8 cellular contexts compared by ENCODE assay signal in the genomic region with DNA sequence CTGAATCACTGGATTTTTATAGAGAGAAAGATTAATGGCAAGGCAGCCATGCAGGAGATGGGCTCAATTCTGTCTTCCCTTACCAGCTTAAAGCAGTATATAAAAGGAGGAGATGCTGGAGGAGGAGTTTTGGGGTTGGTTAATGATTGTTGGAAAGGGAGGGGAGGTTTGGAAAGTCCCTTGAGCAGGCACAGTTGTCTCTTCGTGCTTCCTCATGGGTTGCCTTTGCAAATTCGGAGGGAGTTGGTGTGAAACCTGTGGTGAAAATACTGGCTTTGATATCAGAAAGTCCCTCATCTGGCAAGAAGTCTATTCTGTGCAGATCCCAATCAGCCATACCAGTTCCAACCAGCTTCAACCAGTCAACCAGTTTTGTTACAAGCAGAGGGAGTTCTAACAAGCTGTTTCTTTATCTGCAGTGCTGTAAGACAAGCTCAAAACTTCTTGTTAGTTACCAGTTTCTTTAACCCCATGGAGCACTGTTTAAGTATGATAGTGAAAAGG.
DNase-seq lines count a peak whose midpoint lies in the region; ATAC-seq and TF ChIP-seq lines count a peak whose summit lies in the region.

No MANE protein-coding gene starts in this region.

- no peaks in the 10 kb centered on the region for H3K4me1 ChIP-seq in ovary (ENCODE audit: insufficient read depth)

- intact Hi-C loops in ovary (cut with DNase I), result no loop called here

- peak overlapping the region; percentile 20 for H3K4me3 Mint-ChIP-seq in activated naive CD8-positive, alpha-beta T cell treated with anti-CD3 and anti-CD28 coated beads, Interleukin-2, amount 10 ng/mL, durations not matched to agents 7 days and 5 days

- in situ Hi-C loops in ACHN (cut with HindIII; ENCODE audit: low pct_ligation_motif_present, low pct_unique_long_range_greater_than_20kb, low sequenced_read_pairs), result no loop called here

- ATAC-seq in GM19328 (IDR thresholded peaks at IDR 0.05; ENCODE audit: unreplicated experiment) (peak; percentile 55), HG03280 (IDR thresholded peaks at IDR 0.05; ENCODE audit: unreplicated experiment) (peak; percentile 51)
- ATAC-seq in activated naive CD8-positive, alpha-beta T cell treated with anti-CD3 and anti-CD28 coated beads, Interleukin-2, amount 10 ng/mL, durations not matched to agents 7 days and 5 days (ENCODE audit: low read depth), result peak; percentile 76
- peak; percentile 86 for ATAC-seq in stimulated activated naive CD8-positive, alpha-beta T cell treated with anti-CD3 and anti-CD28 coated beads, Interleukin-15, Interleukin-2, amounts not matched to agents 100 U/mL and 50 U/mL, for 24 hours

- DNase-seq in ACHN (peak; percentile 68), retina (no peak), ovary (no peak), NCI-H1930 (lab: John Stamatoyannopoulos, UW) (no peak)
- DNase-seq in activated naive CD8-positive, alpha-beta T cell treated with anti-CD3 and anti-CD28 coated beads, Interleukin-2, amount 10 ng/mL, durations not matched to agents 7 days and 5 days, result no peak
- DNase-seq in stimulated activated naive CD8-positive, alpha-beta T cell treated with anti-CD3 and anti-CD28 coated beads, Interleukin-15, Interleukin-2, amounts not matched to agents 100 U/mL and 50 U/mL, for 24 hours, result peak; percentile 33

- no peaks in the 10 kb centered on the region for H3K27me3 Mint-ChIP-seq in activated naive CD8-positive, alpha-beta T cell treated with anti-CD3 and anti-CD28 coated beads, Interleukin-2, amount 10 ng/mL, durations not matched to agents 7 days and 5 days

- no peak for TF ChIP-seq CTCF in ovary (IDR thresholded peaks at IDR 0.05)

- H3K36me3 ChIP-seq in ovary, result no peaks in the 10 kb centered on the region

- H3K9me3 Mint-ChIP-seq in activated naive CD8-positive, alpha-beta T cell treated with anti-CD3 and anti-CD28 coated beads, Interleukin-2, amount 10 ng/mL, durations not matched to agents 7 days and 5 days, result peaks cover 8% of the 10 kb centered on the region

- no peak overlapping the region for H3K27ac ChIP-seq in ovary

- POLR2A ChIA-PET in activated naive CD8-positive, alpha-beta T cell treated with anti-CD3 and anti-CD28 coated beads, Interleukin-2, amount 10 ng/mL, durations not matched to agents 7 days and 5 days (lab: Charles Lee), result no interaction called here

- H3K9me3 ChIP-seq in ovary, result no peaks in the 10 kb centered on the region

- H3K4me3 ChIP-seq in ovary, result no peak overlapping the region

- WGBS in ovary, 3 donors, result 73 to 87% (median 81%) methylated on average over 2 of the region's 2 CpGs

- TF ChIP-seq POLR2A in ovary (IDR thresholded peaks at IDR 0.05), result no peak

- H3K27ac Mint-ChIP-seq in activated naive CD8-positive, alpha-beta T cell treated with anti-CD3 and anti-CD28 coated beads, Interleukin-2, amount 10 ng/mL, durations not matched to agents 7 days and 5 days, result peak overlapping the region; percentile 35

- peaks cover 67% of the 10 kb centered on the region for H3K36me3 Mint-ChIP-seq in activated naive CD8-positive, alpha-beta T cell treated with anti-CD3 and anti-CD28 coated beads, Interleukin-2, amount 10 ng/mL, durations not matched to agents 7 days and 5 days

- no peak for TF ChIP-seq EP300 in ovary (IDR thresholded peaks at IDR 0.05)

- no peaks in the 10 kb centered on the region for H3K27me3 ChIP-seq in ovary

- peaks cover 29% of the 10 kb centered on the region for H3K4me1 Mint-ChIP-seq in activated naive CD8-positive, alpha-beta T cell treated with anti-CD3 and anti-CD28 coated beads, Interleukin-2, amount 10 ng/mL, durations not matched to agents 7 days and 5 days

Comparison
In these comparisons a context has a peak if more than half of its experiments do, and no peak if none do; other contexts are left out.
1. DNase-seq: peak in ACHN (single experiment) and stimulated activated naive CD8-positive, alpha-beta T cell treated with anti-CD3 and anti-CD28 coated beads, Interleukin-15, Interleukin-2, amounts not matched to agents 100 U/mL and 50 U/mL, for 24 hours (single experiment); none in activated naive CD8-positive, alpha-beta T cell treated with anti-CD3 and anti-CD28 coated beads, Interleukin-2, amount 10 ng/mL, durations not matched to agents 7 days and 5 days (single experiment), retina (single experiment), ovary (0 of 5) and NCI-H1930 (0 of 2).
2. Peak in every context shown above with its lines, with median percentiles within 50 percentile points of each other: ATAC-seq.